ENCODE assay signal across 1 cellular context in the genomic region with DNA sequence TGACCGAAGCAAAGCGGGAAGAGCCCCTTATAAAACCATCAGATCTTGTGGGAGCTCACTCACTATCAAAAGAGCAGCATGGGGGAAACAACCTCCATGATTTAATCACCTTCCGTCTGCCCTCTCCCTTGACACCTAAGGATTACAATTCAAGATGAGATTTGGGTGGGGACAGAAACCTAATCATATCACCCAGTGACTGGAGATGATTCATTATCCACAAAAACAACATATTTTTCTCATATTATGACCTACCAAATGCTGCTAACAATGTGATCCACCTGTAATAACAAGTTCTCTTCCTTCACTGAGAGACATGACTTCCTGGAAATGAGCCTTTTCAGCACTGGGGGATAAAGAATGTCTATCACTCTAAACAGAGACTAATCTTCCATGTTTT.
TF ChIP-seq lines count a peak whose summit lies in the region.

No MANE protein-coding gene starts in this region.

TF ChIP-seq in H1, 55 proteins besides CTCF, POLR2A, EP300 and RAD21:
- TF ChIP-seq SP1 (IDR thresholded peaks at IDR 0.05; ENCODE audit: low read depth, low read length) (no peak), CTBP2 (IDR thresholded peaks at IDR 0.05; ENCODE audit: borderline replicate concordance, insufficient read depth, insufficient read length, low read length) (no peak)
- TF ChIP-seq, protein P1, sequence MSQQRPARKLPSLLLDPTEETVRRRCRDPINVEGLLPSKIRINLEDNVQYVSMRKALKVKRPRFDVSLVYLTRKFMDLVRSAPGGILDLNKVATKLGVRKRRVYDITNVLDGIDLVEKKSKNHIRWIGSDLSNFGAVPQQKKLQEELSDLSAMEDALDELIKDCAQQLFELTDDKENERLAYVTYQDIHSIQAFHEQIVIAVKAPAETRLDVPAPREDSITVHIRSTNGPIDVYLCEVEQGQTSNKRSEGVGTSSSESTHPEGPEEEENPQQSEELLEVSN (IDR thresholded peaks at IDR 0.05): peak; percentile 35; the same call in 1 of the 2 replicates
